ENCODE assay signal across 24 cellular contexts in the genomic region with DNA sequence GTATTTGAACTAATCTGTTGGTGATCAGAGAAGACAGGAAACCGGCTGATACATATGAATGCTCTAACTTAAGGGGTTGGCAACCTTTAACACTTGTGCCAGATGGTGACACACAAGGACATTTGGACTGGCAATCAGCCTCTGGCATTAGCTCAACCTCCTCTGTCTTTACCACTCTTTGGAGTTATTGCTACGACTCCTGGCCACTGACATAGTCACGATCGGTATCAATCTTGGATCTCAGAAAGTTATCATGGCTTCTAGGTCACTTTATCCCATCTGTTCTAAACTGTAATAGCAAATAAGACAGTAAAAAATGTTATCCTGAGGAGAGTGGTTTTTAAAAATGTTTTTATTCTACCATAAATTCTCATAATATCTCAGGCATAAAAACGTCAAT.
"Had no signal": no experiment of that assay in that cellular context is flagged by ENCODE, and none has a peak within 500 bp of the region (broad histone marks: within the 10 kb centered on the region; RNA-seq: fewer than 3 reads in every experiment).

No MANE protein-coding gene starts in this region.

- DNase-seq: effector memory CD8-positive, alpha-beta T cell; erythroblast; esophagus squamous epithelium; foreskin melanocyte; glutamatergic neuron; heart right ventricle; hippocampal formation; left cardiac atrium; left lung; mesenchymal stem cell; mucosa of descending colon; naive B cell; pancreas; stimulated activated CD4-positive, alpha-beta T cell treated with anti-CD3 and anti-CD28 coated beads, Interleukin-12 subunit alpha, Interleukin-12 subunit beta, amount 100 ng/mL, for 4 hours; stimulated activated CD4-positive, alpha-beta T cell treated with anti-CD3 and anti-CD28 coated beads, Interleukin-1b, Interleukin-23, amount 100 ng/mL, for 48 hours; stimulated activated CD4-positive, alpha-beta T cell treated with anti-CD3 and anti-CD28 coated beads, Interleukin-4, amount 100 ng/mL, for 1 hour; stimulated activated CD8-positive, alpha-beta memory T cell treated with anti-CD3 and anti-CD28 coated beads, Interleukin-4, amount 100 ng/mL, for 48 hours; stimulated activated naive CD4-positive, alpha-beta T cell; stimulated activated naive CD8-positive, alpha-beta T cell treated with anti-CD3 and anti-CD28 coated beads, Interleukin-15, amount 100 ng/mL, for 72 hours; transverse colon; upper lobe of right lung; uterus had no signal

- ATAC-seq: effector memory CD8-positive, alpha-beta T cell; heart right ventricle; left cardiac atrium; left lung; mucosa of descending colon; natural killer cell treated with Interleukin-12 subunit alpha and Interleukin-12 subunit beta and Interleukin-15 and Interleukin-18, amount 100 ng/mL, for 72 hours; pancreas; sciatic nerve; stimulated activated naive CD8-positive, alpha-beta T cell treated with anti-CD3 and anti-CD28 coated beads, Interleukin-15, amount 100 ng/mL, for 72 hours; upper lobe of right lung had no signal
